In genomic region chr10:43923328-43923727, GRCh38 we compare ENCODE assay signal across 19 cellular contexts.
"Had no signal": no experiment of that assay in that cellular context is flagged by ENCODE, and none has a peak within 500 bp of the region (broad histone marks: within the 10 kb centered on the region; RNA-seq: fewer than 3 reads in every experiment).

No MANE protein-coding gene starts in this region.

- H3K4me2 ChIP-seq: neural progenitor cell had no signal

- ATAC-seq: effector memory CD8-positive, alpha-beta T cell; left lobe of liver; naive thymus-derived CD4-positive, alpha-beta T cell; stimulated activated effector memory CD8-positive, alpha-beta T cell treated with anti-CD3 and anti-CD28 coated beads, Interleukin-12 subunit alpha, Interleukin-12 subunit beta, amount 100 ng/mL, for 72 hours had no signal

- H3K79me2 ChIP-seq: parathyroid adenoma had no signal

- H3K9ac ChIP-seq: neural progenitor cell, parathyroid adenoma had no signal

- DNase-seq: effector memory CD8-positive, alpha-beta T cell; kidney; mesenchymal stem cell; midbrain; right cardiac atrium; sigmoid colon; stimulated activated CD4-positive, alpha-beta T cell treated with anti-CD3 and anti-CD28 coated beads, Interleukin-2, amount 100 ng/mL, for 24 hours; stimulated activated CD4-positive, alpha-beta T cell treated with anti-CD3 and anti-CD28 coated beads, Interleukin-4, amount 100 ng/mL, for 24 hours; stimulated activated naive CD4-positive, alpha-beta T cell treated with Interleukin-2 at 50 U/mL for 16 hours; stomach; testis; tibial artery had no signal

- H3K4me1 ChIP-seq: neural progenitor cell, parathyroid adenoma, sigmoid colon, stomach, testis, tibial artery had no signal

- FAIRE-seq: colon, frontal cortex, kidney had no signal

- H3K4me3 ChIP-seq: neural progenitor cell, sigmoid colon, stomach, testis, tibial artery had no signal

- H3K27me3 ChIP-seq: neural progenitor cell, sigmoid colon, stomach, testis, tibial artery had no signal

- H3K9me3 ChIP-seq: sigmoid colon, stomach, testis, tibial artery had no signal

- H3K27ac ChIP-seq: neural progenitor cell, parathyroid adenoma, sigmoid colon, stomach, testis, tibial artery had no signal

- H3K36me3 ChIP-seq: neural progenitor cell, sigmoid colon, stomach, tibial artery had no signal

- H2AFZ ChIP-seq: neural progenitor cell, parathyroid adenoma had no signal
